Comparison of ENCODE assay signal across 8 cellular contexts in the genomic region with DNA sequence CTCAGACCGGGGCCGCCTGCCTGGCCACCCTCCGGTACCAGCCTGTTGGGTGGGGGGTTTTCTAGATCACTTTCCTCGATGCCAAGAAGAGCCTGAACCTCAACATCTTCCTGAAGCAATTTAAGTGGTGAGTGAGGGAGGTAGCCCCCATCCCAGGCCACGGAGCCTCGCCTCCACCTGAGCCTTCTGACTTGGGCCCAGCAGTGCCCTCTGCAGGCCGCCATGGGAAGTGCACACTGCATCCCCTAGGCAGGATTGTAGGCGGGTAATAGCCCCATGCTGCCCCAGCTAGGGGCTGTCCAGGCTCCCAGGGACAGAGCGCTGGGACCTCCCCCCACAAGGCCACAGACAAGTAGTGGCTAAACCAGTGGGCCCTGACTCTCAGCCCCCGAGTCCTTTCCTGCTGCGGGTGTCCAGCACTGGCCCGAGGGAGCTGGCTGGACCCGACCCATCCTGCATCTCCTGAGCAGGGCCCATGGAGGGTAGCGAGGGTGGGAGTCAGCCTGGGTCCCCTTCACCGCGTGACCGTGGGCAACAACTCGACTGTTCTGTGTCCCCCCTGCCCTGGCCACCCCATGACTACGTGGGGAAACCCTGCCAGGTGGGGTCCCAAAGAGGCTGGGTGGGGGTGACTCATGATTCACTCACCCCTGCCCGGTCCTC.
DNase-seq lines count a peak whose midpoint lies in the region; ATAC-seq and TF ChIP-seq lines count a peak whose summit lies in the region.

No MANE protein-coding gene starts in this region.

- TF ChIP-seq CTCF in LNCAP (IDR thresholded peaks at IDR 0.05): peak; percentile 99

- ATAC-seq in HG02571 (IDR thresholded peaks at IDR 0.05; ENCODE audit: unreplicated experiment): no peak

- DNase-seq in NCI-H345 (lab: John Stamatoyannopoulos, UW) (peak; percentile 69), NCI-H345 treated with DMSO at 0.1 percent for 48 hours (lab: John Stamatoyannopoulos, UW; ENCODE audit: unreplicated experiment) (no peak), T-helper 2 cell (peak; percentile 36 to 66 (median 60)), amygdala (lab: John Stamatoyannopoulos, UW) (peak in 31 of 56 donors; percentile 20 to 79 (median 47)), hepatic stellate cell (ENCODE audit: low spot score) (peak; percentile 92)
- peak; percentile 41 to 66 for DNase-seq in stimulated activated CD4-positive, alpha-beta T cell treated with anti-CD3 and anti-CD28 coated beads, Interleukin-12 subunit alpha, Interleukin-12 subunit beta, amount 100 ng/mL, for 24 hours (ENCODE audit: low read depth in 2 of 2)
